In genomic region chr15:85685366-85685765, GRCh38 we compare ENCODE assay signal across 26 cellular contexts.
DNase-seq lines count a peak whose midpoint lies in the region; ATAC-seq lines count a peak whose summit lies in the region.
"Had no signal": no experiment of that assay in that cellular context is flagged by ENCODE, and none has a peak within 500 bp of the region (broad histone marks: within the 10 kb centered on the region; RNA-seq: fewer than 3 reads in every experiment).

No MANE protein-coding gene starts in this region.

- no peaks in the 10 kb centered on the region for H3K27me3 Mint-ChIP-seq in stimulated activated naive CD8-positive, alpha-beta T cell treated with anti-CD3 and anti-CD28 coated beads, Interleukin-15, Interleukin-2, amounts not matched to agents 100 ng/mL and 50 ng/mL, for 24 hours
- H3K27me3 Mint-ChIP-seq in activated naive CD8-positive, alpha-beta T cell treated with anti-CD3 and anti-CD28 coated beads, Interleukin-2, amount 50 U/mL, for 24 hours = no peaks in the 10 kb centered on the region
- H3K27me3 Mint-ChIP-seq in memory B cell = no peaks in the 10 kb centered on the region
- H3K27me3 Mint-ChIP-seq: B cell; stimulated activated naive CD8-positive, alpha-beta T cell treated with anti-CD3 and anti-CD28 coated beads, Interleukin-15, amount 100 ng/mL, for 72 hours had no signal

- no peaks in the 10 kb centered on the region for H3K9me3 Mint-ChIP-seq in stimulated activated naive CD8-positive, alpha-beta T cell treated with anti-CD3 and anti-CD28 coated beads, Interleukin-15, Interleukin-2, amounts not matched to agents 100 ng/mL and 50 ng/mL, for 24 hours
- H3K9me3 Mint-ChIP-seq in activated naive CD8-positive, alpha-beta T cell treated with anti-CD3 and anti-CD28 coated beads, Interleukin-2, amount 50 U/mL, for 24 hours = no peaks in the 10 kb centered on the region
- no peaks in the 10 kb centered on the region for H3K9me3 Mint-ChIP-seq in memory B cell
- H3K9me3 Mint-ChIP-seq: activated T-helper 1 cell treated with anti-CD3 and anti-CD28 coated beads, Interleukin-12 subunit alpha, Interleukin-12 subunit beta, Interleukin-2, Interleukin-4 antibody, amounts not matched to agents 30 ng/mL and 10 ng/mL and 1 ng/mL, durations not matched to agents 14 hours and 24 hours and 36 hours; H9; neural progenitor cell; stimulated activated naive CD8-positive, alpha-beta T cell treated with anti-CD3 and anti-CD28 coated beads, Interleukin-15, amount 100 ng/mL, for 72 hours had no signal

- H3K27ac Mint-ChIP-seq in stimulated activated naive CD8-positive, alpha-beta T cell treated with anti-CD3 and anti-CD28 coated beads, Interleukin-15, Interleukin-2, amounts not matched to agents 100 ng/mL and 50 ng/mL, for 24 hours = peak overlapping the region; percentile 61
- H3K27ac Mint-ChIP-seq in activated naive CD8-positive, alpha-beta T cell treated with anti-CD3 and anti-CD28 coated beads, Interleukin-2, amount 50 U/mL, for 24 hours = peak overlapping the region; percentile 11
- peak overlapping the region; percentile 95 for H3K27ac Mint-ChIP-seq in memory B cell
- H3K27ac Mint-ChIP-seq: H9, neural progenitor cell had no signal

- ATAC-seq in stimulated activated naive CD8-positive, alpha-beta T cell treated with anti-CD3 and anti-CD28 coated beads, Interleukin-15, Interleukin-2, amounts not matched to agents 100 U/mL and 50 U/mL, for 24 hours = no peak
- ATAC-seq in activated naive CD8-positive, alpha-beta T cell treated with anti-CD3 and anti-CD28 coated beads, Interleukin-2, amount 50 U/mL, for 24 hours = no peak
- ATAC-seq in memory B cell (ENCODE audit: low read depth) = peak; percentile 14
- ATAC-seq: right lobe of liver; stimulated activated naive CD8-positive, alpha-beta T cell treated with anti-CD3 and anti-CD28 coated beads, Interleukin-15, amount 100 ng/mL, for 72 hours had no signal

- peaks cover 47% of the 10 kb centered on the region for H3K4me1 Mint-ChIP-seq in stimulated activated naive CD8-positive, alpha-beta T cell treated with anti-CD3 and anti-CD28 coated beads, Interleukin-15, Interleukin-2, amounts not matched to agents 100 ng/mL and 50 ng/mL, for 24 hours (ENCODE audit: low read depth)
- H3K4me1 Mint-ChIP-seq in activated naive CD8-positive, alpha-beta T cell treated with anti-CD3 and anti-CD28 coated beads, Interleukin-2, amount 50 U/mL, for 24 hours = peaks cover 41% of the 10 kb centered on the region
- H3K4me1 Mint-ChIP-seq in memory B cell = peaks cover 33% of the 10 kb centered on the region

- no peak overlapping the region for H3K4me3 Mint-ChIP-seq in stimulated activated naive CD8-positive, alpha-beta T cell treated with anti-CD3 and anti-CD28 coated beads, Interleukin-15, Interleukin-2, amounts not matched to agents 100 ng/mL and 50 ng/mL, for 24 hours
- H3K4me3 Mint-ChIP-seq in activated naive CD8-positive, alpha-beta T cell treated with anti-CD3 and anti-CD28 coated beads, Interleukin-2, amount 50 U/mL, for 24 hours = no peak overlapping the region
- no peak overlapping the region for H3K4me3 Mint-ChIP-seq in memory B cell
- H3K4me3 Mint-ChIP-seq: activated T-helper 1 cell treated with anti-CD3 and anti-CD28 coated beads, Interleukin-12 subunit alpha, Interleukin-12 subunit beta, Interleukin-2, Interleukin-4 antibody, amounts not matched to agents 30 ng/mL and 10 ng/mL and 1 ng/mL, durations not matched to agents 14 hours and 24 hours and 36 hours; B cell; H9; neural progenitor cell; stimulated activated naive CD8-positive, alpha-beta T cell treated with anti-CD3 and anti-CD28 coated beads, Interleukin-15, amount 100 ng/mL, for 72 hours had no signal

- no peak for DNase-seq in stimulated activated naive CD8-positive, alpha-beta T cell treated with anti-CD3 and anti-CD28 coated beads, Interleukin-15, Interleukin-2, amounts not matched to agents 100 U/mL and 50 U/mL, for 24 hours
- DNase-seq in activated naive CD8-positive, alpha-beta T cell treated with anti-CD3 and anti-CD28 coated beads, Interleukin-2, amount 50 U/mL, for 24 hours = no peak
- no peak for DNase-seq in memory B cell (ENCODE audit: low spot score in 2 of 2)
- DNase-seq in DMS114 treated with DMSO at 0.1 percent for 48 hours (lab: John Stamatoyannopoulos, UW; ENCODE audit: unreplicated experiment) = no peak
- no peak for DNase-seq in NCI-H128 (lab: John Stamatoyannopoulos, UW; ENCODE audit: unreplicated experiment)
- no peak for DNase-seq in cerebellar nuclear complex (lab: John Stamatoyannopoulos, UW)
- DNase-seq: activated CD4-positive, alpha-beta T cell treated with anti-CD3 and anti-CD28 coated beads for 4 hours; activated naive CD4-positive, alpha-beta T cell treated with anti-CD3 and anti-CD28 coated beads, Interleukin-2, amount 50 U/mL, for 16 hours; aorta; esophagus squamous epithelium; foreskin melanocyte; H9; hippocampal formation; left cardiac atrium; NCI-H1105; NCI-H1930; NCI-H226; NCI-H774; OCI-M1; right lobe of liver; stimulated activated CD4-positive, alpha-beta T cell treated with anti-CD3 and anti-CD28 coated beads, Interleukin-4, amount 100 ng/mL, for 24 hours; stimulated activated naive CD8-positive, alpha-beta T cell treated with anti-CD3 and anti-CD28 coated beads, Interleukin-15, amount 100 ng/mL, for 72 hours had no signal

- H3K36me3 Mint-ChIP-seq in stimulated activated naive CD8-positive, alpha-beta T cell treated with anti-CD3 and anti-CD28 coated beads, Interleukin-15, Interleukin-2, amounts not matched to agents 100 ng/mL and 50 ng/mL, for 24 hours (ENCODE audit: low read depth) = peaks cover 56% of the 10 kb centered on the region
- H3K36me3 Mint-ChIP-seq in activated naive CD8-positive, alpha-beta T cell treated with anti-CD3 and anti-CD28 coated beads, Interleukin-2, amount 50 U/mL, for 24 hours (ENCODE audit: low read depth) = peaks cover 36% of the 10 kb centered on the region
- H3K36me3 Mint-ChIP-seq in memory B cell = peaks cover 17% of the 10 kb centered on the region

Comparison
In these comparisons a context has a peak if more than half of its experiments do, and no peak if none do; other contexts are left out.
1. H3K27ac Mint-ChIP-seq: peak in every context shown above with its lines; median percentile 95 in memory B cell; 61 in stimulated activated naive CD8-positive, alpha-beta T cell treated with anti-CD3 and anti-CD28 coated beads, Interleukin-15, Interleukin-2, amounts not matched to agents 100 ng/mL and 50 ng/mL, for 24 hours; 11 in activated naive CD8-positive, alpha-beta T cell treated with anti-CD3 and anti-CD28 coated beads, Interleukin-2, amount 50 U/mL, for 24 hours.